9 cellular contexts compared by ENCODE assay signal in genomic region chr16:2531371-2531695, GRCh38. TPM values are rescaled to one million over a fixed set of nuclear protein-coding genes. Genes with fewer than 3 reads are reported as not detected.
DNase-seq lines count a peak whose midpoint lies in the region; ATAC-seq and TF ChIP-seq lines count a peak whose summit lies in the region.
"Had no signal": no experiment of that assay in that cellular context is flagged by ENCODE, and none has a peak within 500 bp of the region (broad histone marks: within the 10 kb centered on the region; RNA-seq: fewer than 3 reads in every experiment).

Gene CEMP1, minus strand, starts transcription at chr16:2531408. Its CDS starts 335 bp downstream, at chr16:2531073.

- H3K4me1 Mint-ChIP-seq in T-helper 17 cell = peaks cover 17% of the 10 kb centered on the region

- no peaks in the 10 kb centered on the region for H3K27me3 Mint-ChIP-seq in T-helper 17 cell

- DNase-seq in HCT116 (ENCODE audit: low read depth, low spot score) (no peak), T-helper 17 cell (peak in 1 of 3 donors; percentile 20), NCI-H1417 (lab: John Stamatoyannopoulos, UW) (no peak), GM19238 (ENCODE audit: insufficient read length, low spot score) (no peak)

- H3K9me2 ChIP-seq in HCT116 (ENCODE audit: insufficient read depth) = no peaks in the 10 kb centered on the region

- intact Hi-C loops in HCT116 (cut with micrococcal nuclease) = no loop called here

- peaks cover 2% of the 10 kb centered on the region for H3K36me3 Mint-ChIP-seq in T-helper 17 cell (ENCODE audit: low read depth)

- TF ChIP-seq RAD21 in HCT116 (IDR thresholded peaks at IDR 0.05; ENCODE audit: low read depth) = no peak

- POLR2A ChIA-PET in HCT116 (lab: Charles Lee) = interaction anchor here (0.7 kb wide), 1 partner anchor 376 kb away, joined by 3 read pairs; the partner anchor contains the start of gene TRAF7

- ATAC-seq in HCT116 (peak; percentile 4), T-helper 17 cell (no peak), gastroesophageal sphincter (no peak), HG03439 (IDR thresholded peaks at IDR 0.05; ENCODE audit: unreplicated experiment) (no peak), GM19455 (IDR thresholded peaks at IDR 0.05; ENCODE audit: unreplicated experiment) (no peak)

- H2AFZ ChIP-seq in HCT116 (ENCODE audit: low read depth, low read length, poor library complexity, severe bottlenecking) = no peak within 1 kb of the TSS

- H3K4me3 ChIP-seq in HCT116 (replicated peaks in 1 of 2; ENCODE audit: low read depth in 1 of 2, low read length in 2 of 2) = peak within 1 kb of the TSS; percentile 53 to 67
- peak within 1 kb of the TSS; percentile 68 to 77 for H3K4me3 ChIP-seq in gastroesophageal sphincter
- H3K4me3 ChIP-seq in skeletal muscle tissue (ENCODE audit: low read length in 3 of 3) = peak within 1 kb of the TSS; percentile 79 to 88 (median 87)

- H3K9ac ChIP-seq in HCT116 (ENCODE audit: low read length) = peak within 1 kb of the TSS; percentile 86
- H3K9ac ChIP-seq in skeletal muscle tissue (ENCODE audit: low read depth in 1 of 3, low read length in 3 of 3) = peak within 1 kb of the TSS; percentile 85 to 93 (median 91)

- H3K79me2 ChIP-seq in HCT116 (ENCODE audit: insufficient read depth, low read length) = peaks cover under 1% of the 10 kb centered on the region; the same call in 1 of the 2 replicates

- TSS peak; percentile 82 for BruUV-seq in HCT116 (replicated peaks; lab: Mats Ljungman, UMichigan)

- H3K4me1 ChIP-seq in HCT116 (ENCODE audit: control insufficient read depth in 1 of 2, insufficient read depth in 2 of 2, low read length in 2 of 2) = peaks cover 9 to 38% of the 10 kb centered on the region in 2 experiments
- peaks cover 0 to 29% (median 6%) of the 10 kb centered on the region in 3 donors for H3K4me1 ChIP-seq in gastroesophageal sphincter
- H3K4me1 ChIP-seq in skeletal muscle tissue (ENCODE audit: control insufficient read depth in 3 of 3, insufficient read depth in 3 of 3, low read length in 3 of 3) = peaks cover 17 to 32% (median 24%) of the 10 kb centered on the region in 3 donors

- H3K4me3 Mint-ChIP-seq in T-helper 17 cell = peak within 1 kb of the TSS; percentile 97

- peak within 1 kb of the TSS; percentile 96 for H3K27ac Mint-ChIP-seq in T-helper 17 cell

- H3K36me3 ChIP-seq in HCT116 (ENCODE audit: control insufficient read depth in 1 of 2, insufficient read depth in 2 of 2, low read length in 2 of 2) = peaks cover 3 to 17% of the 10 kb centered on the region in 2 experiments; a peak in 2 of 4 replicates
- peaks cover 0 to 41% of the 10 kb centered on the region in 2 donors for H3K36me3 ChIP-seq in gastroesophageal sphincter
- H3K36me3 ChIP-seq in skeletal muscle tissue (ENCODE audit: control insufficient read depth in 3 of 3, insufficient read depth in 3 of 3, low read length in 3 of 3) = peaks cover 20 to 24% (median 22%) of the 10 kb centered on the region in 3 donors

- no peak for TF ChIP-seq EP300 in gastroesophageal sphincter (IDR thresholded peaks at IDR 0.05)

- no CpG with 5 or more reads among the region's 11 CpGs for WGBS in gastroesophageal sphincter (ENCODE audit: low coverage in 1 of 2), 2 donors

- TF ChIP-seq POLR2A in HCT116 (IDR thresholded peaks at IDR 0.05; ENCODE audit: borderline replicate concordance, extremely low read depth, insufficient read depth, insufficient read length) = no peak
- no peak for TF ChIP-seq POLR2A in gastroesophageal sphincter (IDR thresholded peaks at IDR 0.05)

- H3K9me3 ChIP-seq in HCT116 (ENCODE audit: control insufficient read depth in 1 of 2, insufficient read depth in 1 of 2, low read depth in 1 of 2, low read length in 2 of 2) (no peaks in the 10 kb centered on the region), T-helper 17 cell (ENCODE audit: control insufficient read depth, low read length, poor library complexity, severe bottlenecking) (no peaks in the 10 kb centered on the region), gastroesophageal sphincter (no peaks in the 10 kb centered on the region), skeletal muscle tissue (ENCODE audit: control insufficient read depth in 3 of 3, low read length in 3 of 3) (no peaks in the 10 kb centered on the region)

- CTCF ChIA-PET in HCT116 (lab: Charles Lee) = no interaction called here

- TF ChIP-seq CTCF in HCT116 (IDR thresholded peaks at IDR 0.05 in 2 of 3, conservative IDR thresholded peaks at IDR 0.05 in 1 of 3; ENCODE audit: borderline replicate concordance in 1 of 3, insufficient read depth in 1 of 3, low read depth in 2 of 3, low read length in 2 of 3) = no peak
- TF ChIP-seq CTCF in gastroesophageal sphincter (IDR thresholded peaks at IDR 0.05) = no peak

- no peaks in the 10 kb centered on the region for H4K20me1 ChIP-seq in HCT116 (ENCODE audit: insufficient read depth)

- H3K27ac ChIP-seq in HCT116 (ENCODE audit: low read depth, low read length) (peak within 1 kb of the TSS; percentile 93), gastroesophageal sphincter (peak within 1 kb of the TSS; percentile 93 to 99 (median 96)), skeletal muscle tissue (ENCODE audit: low read depth, low read length) (peak within 1 kb of the TSS; percentile 95)

- no peaks in the 10 kb centered on the region for H3K27me3 ChIP-seq in HCT116 (ENCODE audit: insufficient read depth, low read length)
- no peaks in the 10 kb centered on the region for H3K27me3 ChIP-seq in gastroesophageal sphincter
- no peaks in the 10 kb centered on the region for H3K27me3 ChIP-seq in skeletal muscle tissue (ENCODE audit: control insufficient read depth in 3 of 3, insufficient read depth in 3 of 3, low read length in 3 of 3)

- RAD21 ChIA-PET in HCT116 (lab: Charles Lee; ENCODE audit: low non-redundant PET in 1 of 2, low total read pairs in 2 of 2, uncharacterized antibody in 2 of 2, unreplicated experiment in 2 of 2) = interaction anchor here in 1 of 2 experiments (0.5 kb wide), 1 partner anchor 280 kb away, joined by 3 read pairs; the partner anchor contains the start of gene ECI1

- peak within 1 kb of the TSS; percentile 97 for H3K4me2 ChIP-seq in HCT116 (ENCODE audit: low read length)

TF ChIP-seq in HCT116, 20 proteins besides CTCF, POLR2A, EP300 and RAD21:
- TF ChIP-seq ZBTB33 (IDR thresholded peaks at IDR 0.05; ENCODE audit: extremely low read depth, insufficient replicate concordance, low read length) (no peak), ELF1 (IDR thresholded peaks at IDR 0.05; ENCODE audit: borderline replicate concordance, low read depth) (no peak), CBX3 (IDR thresholded peaks at IDR 0.05; ENCODE audit: low read depth) (no peak), ZFX (IDR thresholded peaks at IDR 0.05) (no peak), POLR2AphosphoS5 (IDR thresholded peaks at IDR 0.05; ENCODE audit: low read depth, low read length) (no peak), TCF7L2 (IDR thresholded peaks at IDR 0.05; ENCODE audit: borderline replicate concordance, extremely low read depth, insufficient read depth, insufficient read length) (no peak), EGR1 (IDR thresholded peaks at IDR 0.05; ENCODE audit: low read depth) (no peak), JUND (IDR thresholded peaks at IDR 0.05) (no peak)
- TF ChIP-seq, protein P1, sequence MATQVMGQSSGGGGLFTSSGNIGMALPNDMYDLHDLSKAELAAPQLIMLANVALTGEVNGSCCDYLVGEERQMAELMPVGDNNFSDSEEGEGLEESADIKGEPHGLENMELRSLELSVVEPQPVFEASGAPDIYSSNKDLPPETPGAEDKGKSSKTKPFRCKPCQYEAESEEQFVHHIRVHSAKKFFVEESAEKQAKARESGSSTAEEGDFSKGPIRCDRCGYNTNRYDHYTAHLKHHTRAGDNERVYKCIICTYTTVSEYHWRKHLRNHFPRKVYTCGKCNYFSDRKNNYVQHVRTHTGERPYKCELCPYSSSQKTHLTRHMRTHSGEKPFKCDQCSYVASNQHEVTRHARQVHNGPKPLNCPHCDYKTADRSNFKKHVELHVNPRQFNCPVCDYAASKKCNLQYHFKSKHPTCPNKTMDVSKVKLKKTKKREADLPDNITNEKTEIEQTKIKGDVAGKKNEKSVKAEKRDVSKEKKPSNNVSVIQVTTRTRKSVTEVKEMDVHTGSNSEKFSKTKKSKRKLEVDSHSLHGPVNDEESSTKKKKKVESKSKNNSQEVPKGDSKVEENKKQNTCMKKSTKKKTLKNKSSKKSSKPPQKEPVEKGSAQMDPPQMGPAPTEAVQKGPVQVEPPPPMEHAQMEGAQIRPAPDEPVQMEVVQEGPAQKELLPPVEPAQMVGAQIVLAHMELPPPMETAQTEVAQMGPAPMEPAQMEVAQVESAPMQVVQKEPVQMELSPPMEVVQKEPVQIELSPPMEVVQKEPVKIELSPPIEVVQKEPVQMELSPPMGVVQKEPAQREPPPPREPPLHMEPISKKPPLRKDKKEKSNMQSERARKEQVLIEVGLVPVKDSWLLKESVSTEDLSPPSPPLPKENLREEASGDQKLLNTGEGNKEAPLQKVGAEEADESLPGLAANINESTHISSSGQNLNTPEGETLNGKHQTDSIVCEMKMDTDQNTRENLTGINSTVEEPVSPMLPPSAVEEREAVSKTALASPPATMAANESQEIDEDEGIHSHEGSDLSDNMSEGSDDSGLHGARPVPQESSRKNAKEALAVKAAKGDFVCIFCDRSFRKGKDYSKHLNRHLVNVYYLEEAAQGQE (IDR thresholded peaks at IDR 0.05; ENCODE audit: low read depth) = no peak

RNA-seq across cellular contexts. Expression of gene CEMP1, which starts in this region (rescaled TPM):
- total RNA-seq in HCT116 (2021; ENCODE audit: unreplicated experiment) (0.32 TPM), T-helper 17 cell (under 1 TPM; 0.23 to 0.75 TPM), gastroesophageal sphincter (under 1 TPM in 1 of 4 donors, not detected in 3; 0.40 TPM), skeletal muscle tissue (not detected)
- 2.0 and 3.8 TPM in 2 replicates for polyA plus RNA-seq in HCT116 (2012)
- total RNA-seq: subcutaneous adipose tissue had no signal
